Comparison of ENCODE assay signal across 1 cellular context in genomic region chr10:110774069-110775021, GRCh38.
TF ChIP-seq lines count a peak whose summit lies in the region.

No MANE protein-coding gene starts in this region.

TF ChIP-seq in HepG2, 621 proteins besides CTCF, POLR2A, EP300 and RAD21 (continued from another document and continues in another):
- TF ChIP-seq ZNF776 (CRISPR knock-in tag; IDR thresholded peaks at IDR 0.05) (no peak), SRSF1 (optimal IDR thresholded peaks at IDR 0.05; ENCODE audit: low read depth, low read length) (no peak), GATAD2A (CRISPR knock-in tag; IDR thresholded peaks at IDR 0.05) (peak; percentile 56; the same call in 1 of the 2 replicates), KLF16 (CRISPR knock-in tag; IDR thresholded peaks at IDR 0.05) (no peak), ERF (CRISPR knock-in tag; IDR thresholded peaks at IDR 0.05) (no peak), SAP130 (CRISPR knock-in tag; IDR thresholded peaks at IDR 0.05; ENCODE audit: low read depth) (no peak; the same call in 1 of the 2 replicates), NFAT5 (CRISPR knock-in tag; IDR thresholded peaks at IDR 0.05) (no peak), ASH2L (IDR thresholded peaks at IDR 0.05; ENCODE audit: insufficient read length, low read depth, low read length) (peak; percentile 78), DMAP1 (CRISPR knock-in tag; IDR thresholded peaks at IDR 0.05) (no peak), USF2 (IDR thresholded peaks at IDR 0.05; ENCODE audit: low read depth, low read length) (no peak), USF2 (CRISPR knock-in tag; IDR thresholded peaks at IDR 0.05; ENCODE audit: borderline replicate concordance) (no peak), SKI (IDR thresholded peaks at IDR 0.05; ENCODE audit: partially characterized antibody) (peak; percentile 21), DNMT1 (CRISPR knock-in tag; IDR thresholded peaks at IDR 0.05) (no peak), ZNF678 (CRISPR knock-in tag; IDR thresholded peaks at IDR 0.05) (no peak), RFXAP (CRISPR knock-in tag; IDR thresholded peaks at IDR 0.05; ENCODE audit: borderline replicate concordance) (no peak), ZNF142 (CRISPR knock-in tag; IDR thresholded peaks at IDR 0.05) (no peak), MNT (IDR thresholded peaks at IDR 0.05) (no peak), PPARG (CRISPR knock-in tag; conservative IDR thresholded peaks at IDR 0.05) (peak; percentile 85), ZNF839 (CRISPR knock-in tag; IDR thresholded peaks at IDR 0.05; ENCODE audit: borderline replicate concordance) (no peak), ZNF576 (CRISPR knock-in tag; IDR thresholded peaks at IDR 0.05) (no peak), RXRB (CRISPR knock-in tag; IDR thresholded peaks at IDR 0.05; ENCODE audit: borderline replicate concordance) (peak; percentile 66), ZNF788 (CRISPR knock-in tag; IDR thresholded peaks at IDR 0.05; ENCODE audit: borderline replicate concordance) (no peak), ZSCAN20 (CRISPR knock-in tag; IDR thresholded peaks at IDR 0.05; ENCODE audit: borderline replicate concordance) (no peak), SALL2 (CRISPR knock-in tag; IDR thresholded peaks at IDR 0.05) (no peak), ZNF83 (CRISPR knock-in tag; IDR thresholded peaks at IDR 0.05; ENCODE audit: borderline replicate concordance) (no peak), SOX5 (CRISPR knock-in tag; IDR thresholded peaks at IDR 0.05; ENCODE audit: borderline replicate concordance) (peak; percentile 69), SP1 (IDR thresholded peaks at IDR 0.05) (no peak), SP1 (CRISPR knock-in tag; IDR thresholded peaks at IDR 0.05) (no peak), KIAA2018 (CRISPR knock-in tag; IDR thresholded peaks at IDR 0.05; ENCODE audit: borderline replicate concordance) (no peak), NR2F1 (CRISPR knock-in tag; IDR thresholded peaks at IDR 0.05) (peak in 1 of 2 experiments; percentile 81; a peak in 2 of 4 replicates), ZFP62 (CRISPR knock-in tag; IDR thresholded peaks at IDR 0.05) (no peak), ZNF33A (CRISPR knock-in tag; IDR thresholded peaks at IDR 0.05; ENCODE audit: borderline replicate concordance) (no peak), HINFP (CRISPR knock-in tag; IDR thresholded peaks at IDR 0.05; ENCODE audit: low read depth) (no peak), YEATS2 (CRISPR knock-in tag; IDR thresholded peaks at IDR 0.05; ENCODE audit: borderline replicate concordance) (no peak)
